Comparison of ENCODE assay signal across 32 cellular contexts in genomic region chr5:11310158-11310557, GRCh38.
"Had no signal": no experiment of that assay in that cellular context is flagged by ENCODE, and none has a peak within 500 bp of the region (broad histone marks: within the 10 kb centered on the region; RNA-seq: fewer than 3 reads in every experiment).

No MANE protein-coding gene starts in this region.

- H3K4me3 ChIP-seq: adrenal gland, body of pancreas, breast epithelium had no signal

- DNase-seq: activated B cell treated with CpG ODN at 0.5 μM for 24 hours; activated CD4-positive, alpha-beta memory T cell treated with anti-CD3 and anti-CD28 coated beads for 36 hours; activated CD4-positive, alpha-beta T cell treated with anti-CD3 and anti-CD28 coated beads for 4 hours; activated CD4-positive, alpha-beta T cell treated with anti-CD3 and anti-CD28 coated beads, Interleukin-2, amount 10 ng/mL, durations not matched to agents 24 days and 14 days; activated CD4-positive, alpha-beta T cell treated with anti-CD3 and anti-CD28 coated beads, Interleukin-2, amount 50 U/mL, for 1 hour; activated CD4-positive, alpha-beta T cell treated with anti-CD3 and anti-CD28 coated beads, Interleukin-2, amount 50 U/mL, for 4 hours; activated CD4-positive, CD25-positive, alpha-beta regulatory T cell treated with anti-CD3 and anti-CD28 coated beads, Interleukin-2, amount 50 U/mL, for 72 hours; activated CD8-positive, alpha-beta memory T cell treated with anti-CD3 and anti-CD28 coated beads, Interleukin-2, amount 50 U/mL, for 4 hours; activated CD8-positive, alpha-beta T cell treated with anti-CD3 and anti-CD28 coated beads for 36 hours; activated effector memory CD4-positive, alpha-beta T cell treated with anti-CD3 and anti-CD28 coated beads, Interleukin-2, amount 50 U/mL, for 16 hours; activated gamma-delta T cell treated with Interleukin-2 at 50 U/mL for 16 hours; activated naive CD4-positive, alpha-beta T cell; activated naive CD4-positive, alpha-beta T cell treated with anti-CD3 and anti-CD28 coated beads for 36 hours; activated naive CD4-positive, alpha-beta T cell treated with anti-CD3 and anti-CD28 coated beads, Interleukin-2, amount 50 U/mL, for 16 hours; activated naive CD8-positive, alpha-beta T cell treated with anti-CD3 and anti-CD28 coated beads for 36 hours; activated T-cell treated with anti-CD3 and anti-CD28 coated beads for 4 hours; activated T-cell treated with anti-CD3 and anti-CD28 coated beads, Interleukin-2, amount 50 U/mL, for 1 hour; activated T-cell treated with anti-CD3 and anti-CD28 coated beads, Interleukin-2, amount 50 U/mL, for 4 hours; activated T-cell treated with anti-CD3 and anti-CD28 coated beads, Interleukin-2, amount 50 U/mL, for 72 hours; adrenal gland; amniotic stem cell; aorta; body of pancreas; brain microvascular endothelial cell; central memory CD4-positive, alpha-beta T cell; T-helper 1 cell; T-helper 2 cell; T-helper 9 cell had no signal

- ATAC-seq: activated CD8-positive, alpha-beta T cell treated with anti-CD3 and anti-CD28 coated beads for 36 hours; activated naive CD4-positive, alpha-beta T cell treated with anti-CD3 and anti-CD28 coated beads, Interleukin-2, amount 50 U/mL, for 72 hours; activated T-cell treated with anti-CD3 and anti-CD28 coated beads, Interleukin-2, amount 50 U/mL, for 4 hours; activated T-cell treated with anti-CD3 and anti-CD28 coated beads, Interleukin-2, amount 50 U/mL, for 72 hours; activated T-helper 17 cell treated with anti-CD3 and anti-CD28 coated beads, Interleukin-2, amount 50 U/mL, for 72 hours; body of pancreas had no signal

- H3K27me3 ChIP-seq: adrenal gland, body of pancreas, brain microvascular endothelial cell, breast epithelium had no signal

- H3K9me3 ChIP-seq: adrenal gland, body of pancreas, breast epithelium had no signal

- H3K4me1 ChIP-seq: adrenal gland, body of pancreas, breast epithelium had no signal

- H3K27ac ChIP-seq: adrenal gland, body of pancreas, brain microvascular endothelial cell, breast epithelium, VCaP had no signal

- H3K36me3 ChIP-seq: adrenal gland, brain microvascular endothelial cell, breast epithelium had no signal
